Comparison of ENCODE assay signal across 8 cellular contexts in genomic region chr12:47686645-47687240, GRCh38. TPM values are rescaled to one million over a fixed set of nuclear protein-coding genes. Genes with fewer than 3 reads are reported as not detected.
DNase-seq lines count a peak whose midpoint lies in the region; ATAC-seq and TF ChIP-seq lines count a peak whose summit lies in the region.

No MANE protein-coding gene starts in this region.

- no peaks in the 10 kb centered on the region for H3K4me1 ChIP-seq in neural progenitor cell

- H3K27ac Mint-ChIP-seq in endothelial cell (ENCODE audit: unreplicated experiment) = no peak overlapping the region
- no peak overlapping the region for H3K27ac Mint-ChIP-seq in neural progenitor cell

- peaks cover 6% of the 10 kb centered on the region for H3F3A ChIP-seq in neural progenitor cell (ENCODE audit: low read depth)

- no peaks in the 10 kb centered on the region for H3K9me3 ChIP-seq in neural progenitor cell (ENCODE audit: low read depth)

- peak; percentile 13 to 39 for DNase-seq in NCI-H526 (lab: John Stamatoyannopoulos, UW)
- DNase-seq in NCI-H526 treated with DMSO at 0.1 percent for 48 hours (lab: John Stamatoyannopoulos, UW) = no peak
- peak; percentile 5 for DNase-seq in SHP77 treated with DMSO at 0.1 percent for 48 hours (lab: John Stamatoyannopoulos, UW)
- peak; percentile 30 for DNase-seq in endothelial cell (ENCODE audit: low spot score)
- peak; percentile 40 for DNase-seq in neural progenitor cell (ENCODE audit: low spot score)

- H2AFZ ChIP-seq in neural progenitor cell (replicated peaks) = no peak overlapping the region

- no peaks in the 10 kb centered on the region for H3K27me3 ChIP-seq in neural progenitor cell

- H3K4me3 Mint-ChIP-seq in endothelial cell (ENCODE audit: unreplicated experiment) = no peak overlapping the region
- H3K4me3 Mint-ChIP-seq in neural progenitor cell = no peak overlapping the region

- H4K20me1 ChIP-seq in neural progenitor cell (ENCODE audit: low read depth) = no peaks in the 10 kb centered on the region

- peak; percentile 14 for TF ChIP-seq CTCF in endothelial cell (IDR thresholded peaks at IDR 0.05; ENCODE audit: unreplicated experiment)
- TF ChIP-seq CTCF in neural progenitor cell (IDR thresholded peaks at IDR 0.05) = peak; percentile 74

- H3K36me3 Mint-ChIP-seq in endothelial cell (ENCODE audit: low read depth, unreplicated experiment) (peaks cover 4% of the 10 kb centered on the region), neural progenitor cell (peaks cover 17% of the 10 kb centered on the region)

- ATAC-seq in HG03442 (IDR thresholded peaks at IDR 0.05; ENCODE audit: unreplicated experiment) (peak; percentile 55), HG02571 (IDR thresholded peaks at IDR 0.05; ENCODE audit: unreplicated experiment) (no peak), GM18505 (IDR thresholded peaks at IDR 0.05; ENCODE audit: unreplicated experiment) (no peak)

- no peak overlapping the region for H3K27ac ChIP-seq in neural progenitor cell

- no peak overlapping the region for H3K4me3 ChIP-seq in neural progenitor cell

- no peak overlapping the region for H3K4me2 ChIP-seq in neural progenitor cell

- peaks cover 17% of the 10 kb centered on the region for H3K36me3 ChIP-seq in neural progenitor cell

- no peaks in the 10 kb centered on the region for H3K4me1 Mint-ChIP-seq in endothelial cell (ENCODE audit: unreplicated experiment)
- no peaks in the 10 kb centered on the region for H3K4me1 Mint-ChIP-seq in neural progenitor cell

- no peak overlapping the region for H3K9ac ChIP-seq in neural progenitor cell

- TF ChIP-seq POLR2A in GM18505 (IDR thresholded peaks at IDR 0.05; ENCODE audit: borderline replicate concordance, extremely low read depth, insufficient read depth, insufficient read length) = no peak

- H3K9me3 Mint-ChIP-seq in endothelial cell (ENCODE audit: unreplicated experiment) = no peaks in the 10 kb centered on the region
- no peaks in the 10 kb centered on the region for H3K9me3 Mint-ChIP-seq in neural progenitor cell

- no peaks in the 10 kb centered on the region for H3K27me3 Mint-ChIP-seq in endothelial cell (ENCODE audit: unreplicated experiment)
- H3K27me3 Mint-ChIP-seq in neural progenitor cell (ENCODE audit: insufficient read depth, low read depth) = no peaks in the 10 kb centered on the region

- H3K79me2 ChIP-seq in neural progenitor cell (ENCODE audit: low read depth) = no peaks in the 10 kb centered on the region

RNA-seq across cellular contexts. Expression of gene RPAP3, which starts 19.1 kb away (rescaled TPM):
- total RNA-seq in endothelial cell (ENCODE audit: unreplicated experiment) = 36.8 TPM
- total RNA-seq in neural progenitor cell (ENCODE audit: low replicate concordance) = 42.7 and 61.9 TPM in 2 replicates

RNA-seq across cellular contexts. Expression of gene ENDOU, which starts 38.5 kb away (rescaled TPM):
- total RNA-seq in endothelial cell (ENCODE audit: unreplicated experiment) (1.6 TPM), neural progenitor cell (ENCODE audit: low replicate concordance) (not detected in 2 replicates)
